8 cellular contexts compared by ENCODE assay signal in genomic region chr19:47745010-47745901, GRCh38. TPM values are rescaled to one million over a fixed set of nuclear protein-coding genes. Genes with fewer than 3 reads are reported as not detected.
DNase-seq lines count a peak whose midpoint lies in the region; ATAC-seq and TF ChIP-seq lines count a peak whose summit lies in the region.

Gene NOP53 (plus strand): TSS chr19:47745546. CDS start chr19:47745560, 14 bp downstream.

- peak within 1 kb of the TSS; percentile 98 for H3K27ac ChIP-seq in BLaER1
- peak within 1 kb of the TSS; percentile 94 to 97 for H3K27ac ChIP-seq in left lung

- peak within 1 kb of the TSS; percentile 86 for H3K4me2 ChIP-seq in BLaER1

- peak within 1 kb of the TSS; percentile 83 for H3K4me3 ChIP-seq in BLaER1
- H3K4me3 ChIP-seq in left lung: peak within 1 kb of the TSS; percentile 73 to 87

- H3K9me3 ChIP-seq in BLaER1: no peaks in the 10 kb centered on the region
- H3K9me3 ChIP-seq in left lung: no peaks in the 10 kb centered on the region

- ATAC-seq in GM19372 (IDR thresholded peaks at IDR 0.05; ENCODE audit: low read depth, unreplicated experiment) (peak; percentile 68), HG03565 (IDR thresholded peaks at IDR 0.05; ENCODE audit: unreplicated experiment) (peak; percentile 55), left lung (peak; percentile 60)

- H3K4me1 ChIP-seq in BLaER1 (peaks cover 93% of the 10 kb centered on the region), left lung (peaks cover 24 to 60% of the 10 kb centered on the region in 2 donors)

- H3K27ac Mint-ChIP-seq in dendritic cell treated with granulocyte-macrophage colony-stimulating factor and Interleukin-4, amounts not matched to agents 40 ng/mL and 50 ng/mL, for 4 days: peak within 1 kb of the TSS; percentile 100

- no peak for TF ChIP-seq CTCF in left lung (IDR thresholded peaks at IDR 0.05)

- H4K20me1 ChIP-seq in BLaER1: peaks cover 33% of the 10 kb centered on the region

- peak within 1 kb of the TSS; percentile 97 for H3K4me3 Mint-ChIP-seq in dendritic cell treated with granulocyte-macrophage colony-stimulating factor and Interleukin-4, amounts not matched to agents 40 ng/mL and 50 ng/mL, for 4 days

- intact Hi-C loops in dendritic cell treated with granulocyte-macrophage colony-stimulating factor and Interleukin-4, amounts not matched to agents 40 ng/mL and 50 ng/mL, for 4 days (cut with micrococcal nuclease): no loop called here
- intact Hi-C loops in left lung (cut with DNase I): no loop called here

- H3K36me3 Mint-ChIP-seq in dendritic cell treated with granulocyte-macrophage colony-stimulating factor and Interleukin-4, amounts not matched to agents 40 ng/mL and 50 ng/mL, for 4 days (ENCODE audit: low read depth): peaks cover 44% of the 10 kb centered on the region

- H3K9ac ChIP-seq in BLaER1: peak within 1 kb of the TSS; percentile 98

- H3K27me3 Mint-ChIP-seq in dendritic cell treated with granulocyte-macrophage colony-stimulating factor and Interleukin-4, amounts not matched to agents 40 ng/mL and 50 ng/mL, for 4 days: peaks cover 5% of the 10 kb centered on the region

- H3K4me1 Mint-ChIP-seq in dendritic cell treated with granulocyte-macrophage colony-stimulating factor and Interleukin-4, amounts not matched to agents 40 ng/mL and 50 ng/mL, for 4 days (ENCODE audit: low read depth): peaks cover 39% of the 10 kb centered on the region

- peak; percentile 92 for DNase-seq in NCI-H774 (lab: John Stamatoyannopoulos, UW)
- peak; percentile 97 to 98 for DNase-seq in activated CD4-positive, alpha-beta T cell treated with anti-CD3 and anti-CD28 coated beads, Interleukin-2, amount 50 U/mL, for 24 hours (ENCODE audit: low read depth in 1 of 2, low spot score in 1 of 2)
- peak; percentile 95 for DNase-seq in left lung
- peak; percentile 93 for DNase-seq in stimulated activated CD4-positive, alpha-beta T cell treated with anti-CD3 and anti-CD28 coated beads, Interleukin-2, amount 100 ng/mL, for 4 hours (ENCODE audit: low read depth)

- H3K36me3 ChIP-seq in BLaER1 (peaks cover 33% of the 10 kb centered on the region), left lung (peaks cover 0 to 52% of the 10 kb centered on the region in 2 donors)

- H3K27me3 ChIP-seq in BLaER1 (no peaks in the 10 kb centered on the region), left lung (no peaks in the 10 kb centered on the region)

- no peaks in the 10 kb centered on the region for H3K9me3 Mint-ChIP-seq in dendritic cell treated with granulocyte-macrophage colony-stimulating factor and Interleukin-4, amounts not matched to agents 40 ng/mL and 50 ng/mL, for 4 days

RNA-seq across cellular contexts. Expression of gene NOP53, which starts in this region (rescaled TPM):
- total RNA-seq in left lung: 100 to 1,000 TPM; 130 to 157 TPM

Comparison
In these comparisons a context has a peak if more than half of its experiments do, and no peak if none do; other contexts are left out.
1. Peak in every context shown above with its lines: DNase-seq, ATAC-seq, H3K4me3 ChIP-seq and H3K27ac ChIP-seq.